In the genomic region with DNA sequence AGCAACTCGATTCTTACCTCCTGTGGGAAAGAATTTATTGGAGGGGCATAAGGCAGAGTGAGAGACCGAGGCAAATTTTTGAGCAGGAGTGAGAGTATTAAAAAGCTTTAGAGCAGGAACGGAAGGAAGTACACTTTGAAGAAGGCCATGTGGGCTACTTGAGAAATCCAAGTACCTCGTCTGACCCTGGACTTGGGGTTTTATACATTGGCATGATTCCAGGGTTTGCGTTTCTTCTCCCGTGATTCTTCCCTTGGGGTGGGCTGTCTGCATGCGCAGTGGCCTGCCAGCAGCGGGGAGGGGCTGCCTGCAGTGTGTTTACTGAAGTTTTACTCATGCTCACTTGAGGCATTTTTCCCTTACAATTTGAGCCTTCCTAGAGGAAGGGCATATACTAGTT, we compare ENCODE assay signal across 1 cellular context.
TF ChIP-seq lines count a peak whose summit lies in the region.

No MANE protein-coding gene starts in this region.

TF ChIP-seq in WTC11, 78 proteins besides CTCF, POLR2A, EP300 and RAD21:
- TF ChIP-seq JAZF1 (CRISPR knock-in tag; IDR thresholded peaks at IDR 0.05) (no peak), ATF1 (CRISPR knock-in tag; IDR thresholded peaks at IDR 0.05) (no peak), RELA (CRISPR knock-in tag; IDR thresholded peaks at IDR 0.05; ENCODE audit: borderline replicate concordance) (no peak), FOXJ3 (CRISPR knock-in tag; IDR thresholded peaks at IDR 0.05; ENCODE audit: borderline replicate concordance) (no peak), ESRRA (CRISPR knock-in tag; IDR thresholded peaks at IDR 0.05; ENCODE audit: borderline replicate concordance) (no peak), TEAD4 (CRISPR knock-in tag; IDR thresholded peaks at IDR 0.05) (no peak)
